Comparison of ENCODE assay signal across 8 cellular contexts in genomic region chr12:113912761-113913295, GRCh38. TPM values are rescaled to one million over a fixed set of nuclear protein-coding genes. Genes with fewer than 3 reads are reported as not detected.
DNase-seq lines count a peak whose midpoint lies in the region; ATAC-seq and TF ChIP-seq lines count a peak whose summit lies in the region.

No MANE protein-coding gene starts in this region.

- DNase-seq in H7 (peak; percentile 92), NCI-H2196 treated with DMSO at 0.1 percent for 48 hours (lab: John Stamatoyannopoulos, UW; ENCODE audit: unreplicated experiment) (peak; percentile 66), coronary artery (ENCODE audit: low spot score) (no peak), right lobe of liver (peak in 2 of 3 donors; percentile 49 to 57)
- DNase-seq in activated CD4-positive, alpha-beta T cell treated with anti-CD3 and anti-CD28 coated beads for 24 hours (ENCODE audit: low read depth in 2 of 2), result peak; percentile 28 to 45
- DNase-seq in stimulated activated CD4-positive, alpha-beta T cell treated with anti-CD3 and anti-CD28 coated beads, TNF-alpha, amount 100 ng/mL, for 24 hours (ENCODE audit: low read depth in 3 of 3), result peak; percentile 23 to 40 (median 29)

- H4K20me1 ChIP-seq in BLaER1, result no peaks in the 10 kb centered on the region

- H3K27ac ChIP-seq in BLaER1 (no peak overlapping the region), coronary artery (no peak overlapping the region), right lobe of liver (no peak overlapping the region)

- TF ChIP-seq CTCF in coronary artery (IDR thresholded peaks at IDR 0.05) (peak; percentile 73), right lobe of liver (IDR thresholded peaks at IDR 0.05) (peak; percentile 68 to 83 (median 76))

- H3K4me1 ChIP-seq in BLaER1, result peaks cover 62% of the 10 kb centered on the region
- no peaks in the 10 kb centered on the region for H3K4me1 ChIP-seq in right lobe of liver

- no peak for TF ChIP-seq POLR2A in right lobe of liver (IDR thresholded peaks at IDR 0.05)

- H3K27me3 ChIP-seq in BLaER1 (no peaks in the 10 kb centered on the region), H7 (ENCODE audit: control insufficient read depth, insufficient read depth, low read length) (no peaks in the 10 kb centered on the region), right lobe of liver (no peaks in the 10 kb centered on the region)

- ATAC-seq in right lobe of liver (peak; percentile 64 to 84 (median 78)), HG02885 (IDR thresholded peaks at IDR 0.05; ENCODE audit: poor library complexity, unreplicated experiment) (no peak)

- H3K4me3 ChIP-seq in BLaER1 (no peak overlapping the region), H7 (ENCODE audit: insufficient read depth, low read depth, low read length) (no peak overlapping the region), coronary artery (no peak overlapping the region), right lobe of liver (no peak overlapping the region)

- 55% methylated on average over 11 of the region's 12 CpGs for WGBS in right lobe of liver (ENCODE audit: insufficient coverage, low coverage, low lambda C conversion rate, missing lambda C conversion rate)

- 0 out of 2 replicates have a peak overlapping the region, but pooled peaks have one; percentile 2 for H3K4me2 ChIP-seq in BLaER1

- H3K9ac ChIP-seq in BLaER1, result no peak overlapping the region

- no peaks in the 10 kb centered on the region for H3K9me3 ChIP-seq in BLaER1
- H3K9me3 ChIP-seq in right lobe of liver, result no peaks in the 10 kb centered on the region

- H3K36me3 ChIP-seq in BLaER1, result peaks cover 50% of the 10 kb centered on the region
- peaks cover 7% of the 10 kb centered on the region for H3K36me3 ChIP-seq in H7 (replicated peaks; ENCODE audit: control insufficient read depth, insufficient read depth, low read length)
- peaks cover 0 to 1% (median 0%) of the 10 kb centered on the region in 4 donors for H3K36me3 ChIP-seq in right lobe of liver

- intact Hi-C loops in right lobe of liver (cut with DNase I), result loop anchor here (10.0 kb wide), 1 partner anchor 448 kb away; no protein-coding TSS in a partner anchor

RNA-seq across cellular contexts. Expression of gene RBM19, which starts 53.3 kb away (rescaled TPM):
- 36.1 and 42.6 TPM in 2 replicates for total RNA-seq in H7 (2014; rRNA removed; shearing (Covaris generic))
- total RNA-seq in right lobe of liver, result 10 to 100 TPM; 11.3 to 17.2 (median 14.2) TPM
